Comparison of ENCODE assay signal across 1 cellular context in the genomic region with DNA sequence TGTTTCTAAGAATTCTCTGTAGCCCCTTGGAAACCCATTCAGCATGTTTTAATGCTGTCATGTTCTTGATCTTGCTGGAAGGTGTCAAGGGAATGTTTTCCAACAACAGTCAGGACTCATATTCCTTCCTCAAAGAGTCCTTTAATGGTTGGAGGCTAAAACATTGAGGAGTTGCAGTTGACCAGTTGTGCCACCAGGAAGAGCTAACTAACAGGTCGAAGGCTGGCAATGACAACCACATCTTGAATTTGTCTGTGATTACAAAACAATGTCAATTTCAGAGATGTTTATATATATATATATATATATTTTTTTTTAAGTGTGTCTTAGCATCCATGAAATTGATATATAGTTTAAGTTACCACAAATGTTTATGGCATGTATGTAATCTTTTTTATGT.
TF ChIP-seq lines count a peak whose summit lies in the region.

No MANE protein-coding gene starts in this region.

TF ChIP-seq in Ishikawa, 13 proteins besides CTCF, POLR2A, EP300 and RAD21 (continued from another document):
- TF ChIP-seq, protein P1, sequence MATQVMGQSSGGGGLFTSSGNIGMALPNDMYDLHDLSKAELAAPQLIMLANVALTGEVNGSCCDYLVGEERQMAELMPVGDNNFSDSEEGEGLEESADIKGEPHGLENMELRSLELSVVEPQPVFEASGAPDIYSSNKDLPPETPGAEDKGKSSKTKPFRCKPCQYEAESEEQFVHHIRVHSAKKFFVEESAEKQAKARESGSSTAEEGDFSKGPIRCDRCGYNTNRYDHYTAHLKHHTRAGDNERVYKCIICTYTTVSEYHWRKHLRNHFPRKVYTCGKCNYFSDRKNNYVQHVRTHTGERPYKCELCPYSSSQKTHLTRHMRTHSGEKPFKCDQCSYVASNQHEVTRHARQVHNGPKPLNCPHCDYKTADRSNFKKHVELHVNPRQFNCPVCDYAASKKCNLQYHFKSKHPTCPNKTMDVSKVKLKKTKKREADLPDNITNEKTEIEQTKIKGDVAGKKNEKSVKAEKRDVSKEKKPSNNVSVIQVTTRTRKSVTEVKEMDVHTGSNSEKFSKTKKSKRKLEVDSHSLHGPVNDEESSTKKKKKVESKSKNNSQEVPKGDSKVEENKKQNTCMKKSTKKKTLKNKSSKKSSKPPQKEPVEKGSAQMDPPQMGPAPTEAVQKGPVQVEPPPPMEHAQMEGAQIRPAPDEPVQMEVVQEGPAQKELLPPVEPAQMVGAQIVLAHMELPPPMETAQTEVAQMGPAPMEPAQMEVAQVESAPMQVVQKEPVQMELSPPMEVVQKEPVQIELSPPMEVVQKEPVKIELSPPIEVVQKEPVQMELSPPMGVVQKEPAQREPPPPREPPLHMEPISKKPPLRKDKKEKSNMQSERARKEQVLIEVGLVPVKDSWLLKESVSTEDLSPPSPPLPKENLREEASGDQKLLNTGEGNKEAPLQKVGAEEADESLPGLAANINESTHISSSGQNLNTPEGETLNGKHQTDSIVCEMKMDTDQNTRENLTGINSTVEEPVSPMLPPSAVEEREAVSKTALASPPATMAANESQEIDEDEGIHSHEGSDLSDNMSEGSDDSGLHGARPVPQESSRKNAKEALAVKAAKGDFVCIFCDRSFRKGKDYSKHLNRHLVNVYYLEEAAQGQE (IDR thresholded peaks at IDR 0.05; ENCODE audit: low read depth) = no peak
- no peak for TF ChIP-seq FOXM1 (IDR thresholded peaks at IDR 0.05; ENCODE audit: borderline replicate concordance, low read depth)
